Comparison of ENCODE assay signal across 9 cellular contexts in genomic region chr10:79246606-79247275, GRCh38.
DNase-seq lines count a peak whose midpoint lies in the region; ATAC-seq, FAIRE-seq and TF ChIP-seq lines count a peak whose summit lies in the region.
"Had no signal": no experiment of that assay in that cellular context is flagged by ENCODE, and none has a peak within 500 bp of the region (broad histone marks: within the 10 kb centered on the region; RNA-seq: fewer than 3 reads in every experiment).

No MANE protein-coding gene starts in this region.

- FAIRE-seq in D721Med (lab: Jason Lieb, UNC) = no peak

- DNase-seq in AG10803 (ENCODE audit: low read depth) = peak; percentile 64
- DNase-seq in MG63 = peak; percentile 87
- DNase-seq in fibroblast of gingiva (ENCODE audit: low read depth) = peak; percentile 87
- peak in 33 of 56 donors; percentile 36 to 80 (median 66) for DNase-seq in nucleus accumbens (lab: John Stamatoyannopoulos, UW)
- DNase-seq in activated effector memory CD4-positive, alpha-beta T cell treated with Interleukin-2 at 50 U/mL for 16 hours = no peak
- DNase-seq in D721Med (ENCODE audit: insufficient read length, low spot score) = no peak
- DNase-seq in WERI-Rb-1 = no peak

- no peak overlapping the region for H3K4me3 ChIP-seq in AG10803 (ENCODE audit: low read length)
- no peak overlapping the region for H3K4me3 ChIP-seq in MG63
- no peak overlapping the region for H3K4me3 ChIP-seq in WERI-Rb-1 (ENCODE audit: low read depth, low read length)
- H3K4me3 ChIP-seq: SK-N-MC had no signal

- H3K27me3 ChIP-seq in MG63 (no peaks in the 10 kb centered on the region; the same call in 1 of the 2 replicates), WERI-Rb-1 (ENCODE audit: insufficient read depth, low read depth, severe bottlenecking) (no peaks in the 10 kb centered on the region)

- H3K36me3 ChIP-seq in MG63 (peaks cover 58% of the 10 kb centered on the region), WERI-Rb-1 (peaks cover 12% of the 10 kb centered on the region; the same call in 1 of the 2 replicates)

- no peak for ATAC-seq in HG02623 (IDR thresholded peaks at IDR 0.05; ENCODE audit: unreplicated experiment)

- H3K9me3 ChIP-seq in MG63 (no peaks in the 10 kb centered on the region), WERI-Rb-1 (ENCODE audit: severe bottlenecking) (no peaks in the 10 kb centered on the region)

- TF ChIP-seq CTCF in AG10803 (conservative IDR thresholded peaks at IDR 0.05; ENCODE audit: low read length) = peak; percentile 10
- TF ChIP-seq CTCF in D721Med (IDR thresholded peaks at IDR 0.05; ENCODE audit: insufficient read depth, missing control alignments) = no peak
- no peak for TF ChIP-seq CTCF in WERI-Rb-1 (IDR thresholded peaks at IDR 0.05; ENCODE audit: low read depth, low read length)

- H3K27ac ChIP-seq in WERI-Rb-1 = no peak overlapping the region; the same call in 1 of the 2 replicates
- H3K27ac ChIP-seq: SK-N-MC had no signal

Comparison
In these comparisons a context has a peak if more than half of its experiments do, and no peak if none do; other contexts are left out.
1. DNase-seq: peak in AG10803 (single experiment), MG63 (single experiment), fibroblast of gingiva (single experiment) and nucleus accumbens (33 of 56); none in activated effector memory CD4-positive, alpha-beta T cell treated with Interleukin-2 at 50 U/mL for 16 hours (single experiment), D721Med (single experiment) and WERI-Rb-1 (single experiment).